ENCODE assay signal across 32 cellular contexts in genomic region chr5:86814907-86815306, GRCh38.
DNase-seq lines count a peak whose midpoint lies in the region; ATAC-seq, FAIRE-seq and TF ChIP-seq lines count a peak whose summit lies in the region.
"Had no signal": no experiment of that assay in that cellular context is flagged by ENCODE, and none has a peak within 500 bp of the region (broad histone marks: within the 10 kb centered on the region; RNA-seq: fewer than 3 reads in every experiment).

No MANE protein-coding gene starts in this region.

- H3K79me2 ChIP-seq in PC-3 (ENCODE audit: low read length): no peaks in the 10 kb centered on the region
- no peaks in the 10 kb centered on the region for H3K79me2 ChIP-seq in hepatocyte

- H3K9me3 ChIP-seq in PC-3 (ENCODE audit: low read length) (no peaks in the 10 kb centered on the region), hepatocyte (ENCODE audit: low read depth) (no peaks in the 10 kb centered on the region)
- H3K9me3 ChIP-seq: A549; BE2C; BLaER1; BLaER1 treated with 17β-estradiol and CSF1 and Interleukin-3, amounts not matched to agents 10 nM and 100 nM; Caco-2 had no signal

- CTCF ChIA-PET in PC-3 (lab: Charles Lee): no interaction called here

- no peak for TF ChIP-seq CTCF in PC-3 (conservative IDR thresholded peaks at IDR 0.05; ENCODE audit: low read depth, low read length)
- TF ChIP-seq CTCF in hepatocyte (IDR thresholded peaks at IDR 0.05; ENCODE audit: poor library complexity): no peak

- no peaks in the 10 kb centered on the region for H3F3A ChIP-seq in PC-3 (ENCODE audit: low read length, unreplicated experiment)

- H3K27me3 ChIP-seq in PC-3 (ENCODE audit: low read length): no peaks in the 10 kb centered on the region
- no peaks in the 10 kb centered on the region for H3K27me3 ChIP-seq in hepatocyte
- H3K27me3 ChIP-seq: BE2C; BLaER1; BLaER1 treated with 17β-estradiol and CSF1 and Interleukin-3, amounts not matched to agents 10 nM and 100 nM had no signal

- H4K20me1 ChIP-seq in PC-3 (ENCODE audit: low read length) (no peaks in the 10 kb centered on the region), hepatocyte (ENCODE audit: insufficient read depth, poor library complexity, severe bottlenecking) (no peaks in the 10 kb centered on the region)
- H4K20me1 ChIP-seq: BLaER1; BLaER1 treated with 17β-estradiol and CSF1 and Interleukin-3, amounts not matched to agents 10 nM and 100 nM had no signal

- peak overlapping the region; percentile 42 for H3K27ac ChIP-seq in PC-3 (ENCODE audit: low read length)
- peak overlapping the region; percentile 49 for H3K27ac ChIP-seq in hepatocyte
- H3K27ac ChIP-seq: 22Rv1; A549; BLaER1; BLaER1 treated with 17β-estradiol and CSF1 and Interleukin-3, amounts not matched to agents 10 nM and 100 nM; C4-2B had no signal

- H3K4me1 ChIP-seq in PC-3 (ENCODE audit: insufficient read depth, low read length) (peaks cover 14% of the 10 kb centered on the region), hepatocyte (ENCODE audit: insufficient read depth) (peaks cover 6% of the 10 kb centered on the region)
- H3K4me1 ChIP-seq: A549, BE2C, Caco-2 had no signal

- peak; percentile 47 for DNase-seq in PC-3
- no peak for DNase-seq in frontal cortex (ENCODE audit: low spot score in 2 of 2)
- DNase-seq in hepatocyte (ENCODE audit: low spot score): no peak
- DNase-seq in NCI-H526 (lab: John Stamatoyannopoulos, UW): no peak
- no peak for DNase-seq in DMS53 treated with DMSO at 0.1 percent for 48 hours (lab: John Stamatoyannopoulos, UW; ENCODE audit: unreplicated experiment)
- DNase-seq in activated CD8-positive, alpha-beta memory T cell treated with anti-CD3 and anti-CD28 coated beads for 24 hours: no peak
- DNase-seq: 8988T; ACHN; AML-193; BE2C; C1 segment of cervical spinal cord; Caco-2; Calu3; CD4-positive, alpha-beta memory T cell; CD4-positive, alpha-beta T cell; CD4-positive, CD25-positive, alpha-beta regulatory T cell; CD8-positive, alpha-beta memory T cell; CD8-positive, alpha-beta T cell; COR-L47; DMS 273 treated with DMSO at 0.1 percent for 48 hours; DMS153; DMS53; DMS79; DMS79 treated with DMSO at 0.1 percent for 48 hours; DND-41; EL had no signal

- H3K4me3 ChIP-seq in PC-3 (ENCODE audit: low read length): no peak overlapping the region
- no peak overlapping the region for H3K4me3 ChIP-seq in hepatocyte
- H3K4me3 ChIP-seq: A549; BLaER1; BLaER1 treated with 17β-estradiol and CSF1 and Interleukin-3, amounts not matched to agents 10 nM and 100 nM had no signal

- H3K36me3 ChIP-seq in PC-3 (ENCODE audit: low read depth, low read length) (no peaks in the 10 kb centered on the region), hepatocyte (replicated peaks; ENCODE audit: insufficient read depth, low read depth) (no peaks in the 10 kb centered on the region)
- H3K36me3 ChIP-seq: BE2C; BLaER1; BLaER1 treated with 17β-estradiol and CSF1 and Interleukin-3, amounts not matched to agents 10 nM and 100 nM had no signal

- H3K9me2 ChIP-seq in PC-3 (replicated peaks; ENCODE audit: low read length) (no peaks in the 10 kb centered on the region), hepatocyte (replicated peaks; ENCODE audit: insufficient read depth) (no peaks in the 10 kb centered on the region)

- H3K4me2 ChIP-seq in PC-3 (ENCODE audit: low read length): peak overlapping the region; percentile 9; the same call in 1 of the 2 replicates
- H3K4me2 ChIP-seq in hepatocyte: no peak overlapping the region
- H3K4me2 ChIP-seq: A549; BLaER1; BLaER1 treated with 17β-estradiol and CSF1 and Interleukin-3, amounts not matched to agents 10 nM and 100 nM had no signal

- POLR2A ChIA-PET in PC-3 (lab: Charles Lee; ENCODE audit: unreplicated experiment): interaction anchor here (0.6 to 0.7 kb wide), 3 partner anchors 19 to 304 kb away, joined by 3 to 7 read pairs (median 5); no protein-coding TSS in a partner anchor

- intact Hi-C loops in PC-3 (cut with micrococcal nuclease): loop anchor here (5.0 kb wide), 2 partner anchors 152 to 198 kb away; partner anchors contain the start of gene COX7C

- peak; percentile 94 for ATAC-seq in PC-3
- ATAC-seq: A549; CD8-positive, alpha-beta T cell had no signal

- H2AFZ ChIP-seq in PC-3 (ENCODE audit: low read length): no peak overlapping the region
- no peak overlapping the region for H2AFZ ChIP-seq in hepatocyte

- BruUV-seq in PC-3 (replicated peaks; lab: Mats Ljungman, UMichigan): no TSS peak

- H3K9ac ChIP-seq in PC-3 (ENCODE audit: low read length): no peak overlapping the region
- H3K9ac ChIP-seq: BLaER1; BLaER1 treated with 17β-estradiol and CSF1 and Interleukin-3, amounts not matched to agents 10 nM and 100 nM had no signal

- FAIRE-seq in frontal cortex (lab: Jason Lieb, UNC): peak; percentile 43
- FAIRE-seq: A549, D721Med had no signal
